ENCODE assay signal across 1 cellular context in genomic region chr17:48547839-48548686, GRCh38.
TF ChIP-seq lines count a peak whose summit lies in the region.

No MANE protein-coding gene starts in this region.

TF ChIP-seq in K562, 482 proteins besides CTCF, POLR2A, EP300 and RAD21 (continued from another document and continues in another):
- peak; percentile 59 for TF ChIP-seq TBP (optimal IDR thresholded peaks at IDR 0.05; ENCODE audit: low read depth, low read length)
- TF ChIP-seq, protein P1, sequence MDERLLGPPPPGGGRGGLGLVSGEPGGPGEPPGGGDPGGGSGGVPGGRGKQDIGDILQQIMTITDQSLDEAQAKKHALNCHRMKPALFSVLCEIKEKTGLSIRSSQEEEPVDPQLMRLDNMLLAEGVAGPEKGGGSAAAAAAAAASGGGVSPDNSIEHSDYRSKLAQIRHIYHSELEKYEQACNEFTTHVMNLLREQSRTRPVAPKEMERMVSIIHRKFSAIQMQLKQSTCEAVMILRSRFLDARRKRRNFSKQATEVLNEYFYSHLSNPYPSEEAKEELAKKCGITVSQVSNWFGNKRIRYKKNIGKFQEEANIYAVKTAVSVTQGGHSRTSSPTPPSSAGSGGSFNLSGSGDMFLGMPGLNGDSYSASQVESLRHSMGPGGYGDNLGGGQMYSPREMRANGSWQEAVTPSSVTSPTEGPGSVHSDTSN (CRISPR knock-in tag; IDR thresholded peaks at IDR 0.05; ENCODE audit: low read depth), result no peak
- TF ChIP-seq, protein P1 (tag; conservative IDR thresholded peaks at IDR 0.05; ENCODE audit: low read depth), result peak; percentile 95
- no peak for TF ChIP-seq FOXJ2 (tag; IDR thresholded peaks at IDR 0.05)
- no peak for TF ChIP-seq NCOA2 (IDR thresholded peaks at IDR 0.05; ENCODE audit: partially characterized antibody in 2 of 2)
- 0 out of 2 replicates have a peak, but pooled peaks have one; percentile 38 for TF ChIP-seq HLTF (IDR thresholded peaks at IDR 0.05)
- TF ChIP-seq TAF9B (IDR thresholded peaks at IDR 0.05; ENCODE audit: partially characterized antibody), result peak; percentile 39
- no peak for TF ChIP-seq BCOR (IDR thresholded peaks at IDR 0.05)
- TF ChIP-seq NR2C2 (CRISPR knock-in tag; IDR thresholded peaks at IDR 0.05), result no peak
- TF ChIP-seq NR2C2 (tag; IDR thresholded peaks at IDR 0.05), result peak; percentile 64
- TF ChIP-seq, protein P2, sequence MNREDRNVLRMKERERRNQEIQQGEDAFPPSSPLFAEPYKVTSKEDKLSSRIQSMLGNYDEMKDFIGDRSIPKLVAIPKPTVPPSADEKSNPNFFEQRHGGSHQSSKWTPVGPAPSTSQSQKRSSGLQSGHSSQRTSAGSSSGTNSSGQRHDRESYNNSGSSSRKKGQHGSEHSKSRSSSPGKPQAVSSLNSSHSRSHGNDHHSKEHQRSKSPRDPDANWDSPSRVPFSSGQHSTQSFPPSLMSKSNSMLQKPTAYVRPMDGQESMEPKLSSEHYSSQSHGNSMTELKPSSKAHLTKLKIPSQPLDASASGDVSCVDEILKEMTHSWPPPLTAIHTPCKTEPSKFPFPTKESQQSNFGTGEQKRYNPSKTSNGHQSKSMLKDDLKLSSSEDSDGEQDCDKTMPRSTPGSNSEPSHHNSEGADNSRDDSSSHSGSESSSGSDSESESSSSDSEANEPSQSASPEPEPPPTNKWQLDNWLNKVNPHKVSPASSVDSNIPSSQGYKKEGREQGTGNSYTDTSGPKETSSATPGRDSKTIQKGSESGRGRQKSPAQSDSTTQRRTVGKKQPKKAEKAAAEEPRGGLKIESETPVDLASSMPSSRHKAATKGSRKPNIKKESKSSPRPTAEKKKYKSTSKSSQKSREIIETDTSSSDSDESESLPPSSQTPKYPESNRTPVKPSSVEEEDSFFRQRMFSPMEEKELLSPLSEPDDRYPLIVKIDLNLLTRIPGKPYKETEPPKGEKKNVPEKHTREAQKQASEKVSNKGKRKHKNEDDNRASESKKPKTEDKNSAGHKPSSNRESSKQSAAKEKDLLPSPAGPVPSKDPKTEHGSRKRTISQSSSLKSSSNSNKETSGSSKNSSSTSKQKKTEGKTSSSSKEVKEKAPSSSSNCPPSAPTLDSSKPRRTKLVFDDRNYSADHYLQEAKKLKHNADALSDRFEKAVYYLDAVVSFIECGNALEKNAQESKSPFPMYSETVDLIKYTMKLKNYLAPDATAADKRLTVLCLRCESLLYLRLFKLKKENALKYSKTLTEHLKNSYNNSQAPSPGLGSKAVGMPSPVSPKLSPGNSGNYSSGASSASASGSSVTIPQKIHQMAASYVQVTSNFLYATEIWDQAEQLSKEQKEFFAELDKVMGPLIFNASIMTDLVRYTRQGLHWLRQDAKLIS (CRISPR knock-in tag; IDR thresholded peaks at IDR 0.05), result no peak
- TF ChIP-seq ZNF699 (CRISPR knock-in tag; IDR thresholded peaks at IDR 0.05; ENCODE audit: insufficient replicate concordance), result no peak
- TF ChIP-seq TRIM24 (IDR thresholded peaks at IDR 0.05), result 0 out of 4 replicates have a peak, but pooled peaks of 1 of the 2 experiments have one; percentile 32
- no peak for TF ChIP-seq CHCHD3 (CRISPR knock-in tag; IDR thresholded peaks at IDR 0.05)
- TF ChIP-seq MYC (IDR thresholded peaks at IDR 0.05; ENCODE audit: low read depth, low read length), result no peak
- TF ChIP-seq MYC (CRISPR knock-in tag; IDR thresholded peaks at IDR 0.05; ENCODE audit: borderline replicate concordance, low read depth), result no peak
- TF ChIP-seq TRIM28 (IDR thresholded peaks at IDR 0.05), result no peak
- no peak for TF ChIP-seq ARID3A (IDR thresholded peaks at IDR 0.05; ENCODE audit: borderline replicate concordance, low read depth, low read length)
- TF ChIP-seq ZNF224 (CRISPR knock-in tag; IDR thresholded peaks at IDR 0.05), result no peak
- peak; percentile 15; the same call in 1 of the 2 replicates for TF ChIP-seq ILF3 (IDR thresholded peaks at IDR 0.05; ENCODE audit: borderline replicate concordance)
- TF ChIP-seq ZNF212 (CRISPR knock-in tag; IDR thresholded peaks at IDR 0.05), result 0 out of 2 replicates have a peak, but pooled peaks have one; percentile 19
- TF ChIP-seq POLR2B (IDR thresholded peaks at IDR 0.05; ENCODE audit: low read depth, partially characterized antibody), result peak; percentile 44
- no peak for TF ChIP-seq ZNF740 (CRISPR knock-in tag; IDR thresholded peaks at IDR 0.05)
- peak in 1 of 2 experiments; percentile 86; a peak in 2 of 4 replicates for TF ChIP-seq ZNF740 (tag; IDR thresholded peaks at IDR 0.05)
- peak; percentile 99 for TF ChIP-seq RAD51 (IDR thresholded peaks at IDR 0.05; ENCODE audit: borderline replicate concordance, low read depth)
- TF ChIP-seq NFRKB (IDR thresholded peaks at IDR 0.05; ENCODE audit: low read depth), result peak; percentile 88
- no peak for TF ChIP-seq SRF (CRISPR knock-in tag; IDR thresholded peaks at IDR 0.05)
- TF ChIP-seq YBX1 (IDR thresholded peaks at IDR 0.05), result no peak
- no peak for TF ChIP-seq FOXA3 (CRISPR knock-in tag; conservative IDR thresholded peaks at IDR 0.05 in 1 of 2, IDR thresholded peaks at IDR 0.05 in 1 of 2)
- no peak for TF ChIP-seq E2F1 (CRISPR knock-in tag; IDR thresholded peaks at IDR 0.05)
- TF ChIP-seq BHLHE40 (IDR thresholded peaks at IDR 0.05; ENCODE audit: low read length), result peak; percentile 65
- peak; percentile 87 for TF ChIP-seq USF2 (CRISPR knock-in tag; IDR thresholded peaks at IDR 0.05)
- no peak for TF ChIP-seq ZNF668 (CRISPR knock-in tag; IDR thresholded peaks at IDR 0.05)
- TF ChIP-seq MXI1 (IDR thresholded peaks at IDR 0.05; ENCODE audit: low read depth, low read length), result no peak
- no peak for TF ChIP-seq ZNF41 (CRISPR knock-in tag; conservative IDR thresholded peaks at IDR 0.05)
- TF ChIP-seq, protein P3, sequence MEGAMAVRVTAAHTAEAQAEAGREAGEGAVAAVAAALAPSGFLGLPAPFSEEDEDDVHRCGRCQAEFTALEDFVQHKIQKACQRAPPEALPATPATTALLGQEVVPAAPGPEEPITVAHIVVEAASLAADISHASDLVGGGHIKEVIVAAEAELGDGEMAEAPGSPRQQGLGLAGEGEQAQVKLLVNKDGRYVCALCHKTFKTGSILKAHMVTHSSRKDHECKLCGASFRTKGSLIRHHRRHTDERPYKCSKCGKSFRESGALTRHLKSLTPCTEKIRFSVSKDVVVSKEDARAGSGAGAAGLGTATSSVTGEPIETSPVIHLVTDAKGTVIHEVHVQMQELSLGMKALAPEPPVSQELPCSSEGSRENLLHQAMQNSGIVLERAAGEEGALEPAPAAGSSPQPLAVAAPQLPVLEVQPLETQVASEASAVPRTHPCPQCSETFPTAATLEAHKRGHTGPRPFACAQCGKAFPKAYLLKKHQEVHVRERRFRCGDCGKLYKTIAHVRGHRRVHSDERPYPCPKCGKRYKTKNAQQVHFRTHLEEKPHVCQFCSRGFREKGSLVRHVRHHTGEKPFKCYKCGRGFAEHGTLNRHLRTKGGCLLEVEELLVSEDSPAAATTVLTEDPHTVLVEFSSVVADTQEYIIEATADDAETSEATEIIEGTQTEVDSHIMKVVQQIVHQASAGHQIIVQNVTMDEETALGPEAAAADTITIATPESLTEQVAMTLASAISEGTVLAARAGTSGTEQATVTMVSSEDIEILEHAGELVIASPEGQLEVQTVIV (CRISPR knock-in tag; IDR thresholded peaks at IDR 0.05; ENCODE audit: borderline replicate concordance), result no peak
- TF ChIP-seq BMI1 (IDR thresholded peaks at IDR 0.05; ENCODE audit: low read length), result no peak
- 0 out of 2 replicates have a peak, but pooled peaks have one; percentile 49 for TF ChIP-seq SMAD4 (CRISPR knock-in tag; conservative IDR thresholded peaks at IDR 0.05)
- TF ChIP-seq, protein P4, sequence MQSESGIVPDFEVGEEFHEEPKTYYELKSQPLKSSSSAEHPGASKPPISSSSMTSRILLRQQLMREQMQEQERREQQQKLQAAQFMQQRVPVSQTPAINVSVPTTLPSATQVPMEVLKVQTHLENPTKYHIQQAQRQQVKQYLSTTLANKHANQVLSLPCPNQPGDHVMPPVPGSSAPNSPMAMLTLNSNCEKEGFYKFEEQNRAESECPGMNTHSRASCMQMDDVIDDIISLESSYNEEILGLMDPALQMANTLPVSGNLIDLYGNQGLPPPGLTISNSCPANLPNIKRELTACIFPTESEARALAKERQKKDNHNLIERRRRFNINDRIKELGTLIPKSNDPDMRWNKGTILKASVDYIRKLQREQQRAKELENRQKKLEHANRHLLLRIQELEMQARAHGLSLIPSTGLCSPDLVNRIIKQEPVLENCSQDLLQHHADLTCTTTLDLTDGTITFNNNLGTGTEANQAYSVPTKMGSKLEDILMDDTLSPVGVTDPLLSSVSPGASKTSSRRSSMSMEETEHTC (IDR thresholded peaks at IDR 0.05), result peak; percentile 33; the same call in 1 of the 2 replicates
- no peak for TF ChIP-seq DMBX1 (CRISPR knock-in tag; IDR thresholded peaks at IDR 0.05; ENCODE audit: borderline replicate concordance)
- peak in 1 of 2 experiments; percentile 61; a peak in 1 of 4 replicates for TF ChIP-seq RCOR1 (IDR thresholded peaks at IDR 0.05; ENCODE audit: borderline replicate concordance in 1 of 2, low read depth in 2 of 2, low read length in 2 of 2)
- TF ChIP-seq KAT7 (CRISPR knock-in tag; IDR thresholded peaks at IDR 0.05; ENCODE audit: borderline replicate concordance), result no peak
- TF ChIP-seq ZNF263 (CRISPR knock-in tag; IDR thresholded peaks at IDR 0.05; ENCODE audit: borderline replicate concordance), result no peak
- no peak for TF ChIP-seq RUNX1 (IDR thresholded peaks at IDR 0.05; ENCODE audit: low read depth)
- peak; percentile 77 for TF ChIP-seq ZNF384 (IDR thresholded peaks at IDR 0.05; ENCODE audit: low read depth, low read length)
- no peak for TF ChIP-seq SRSF1 (IDR thresholded peaks at IDR 0.05; ENCODE audit: low read depth, low read length)
- no peak for TF ChIP-seq U2AF1 (optimal IDR thresholded peaks at IDR 0.05; ENCODE audit: low read depth, low read length)
- peak; percentile 56 for TF ChIP-seq ELF1 (tag; IDR thresholded peaks at IDR 0.05)
- no peak for TF ChIP-seq ZBTB17 (CRISPR knock-in tag; IDR thresholded peaks at IDR 0.05)
- TF ChIP-seq CBFA2T3 (IDR thresholded peaks at IDR 0.05), result peak; percentile 56
- TF ChIP-seq ZEB2 (IDR thresholded peaks at IDR 0.05), result no peak
- TF ChIP-seq HMG20A (CRISPR knock-in tag; conservative IDR thresholded peaks at IDR 0.05), result no peak
- peak; percentile 32 for TF ChIP-seq TAL1 (IDR thresholded peaks at IDR 0.05)
- TF ChIP-seq KDM5B (IDR thresholded peaks at IDR 0.05; ENCODE audit: insufficient replicate concordance, low read depth, low read length), result no peak
- TF ChIP-seq KDM1A (IDR thresholded peaks at IDR 0.05), result peak; percentile 70 to 74
- TF ChIP-seq ATF3 (IDR thresholded peaks at IDR 0.05), result no peak
- TF ChIP-seq ATF3 (CRISPR knock-in tag; conservative IDR thresholded peaks at IDR 0.05), result peak; percentile 51; the same call in 1 of the 2 replicates
- TF ChIP-seq ARID1B (IDR thresholded peaks at IDR 0.05), result peak; percentile 76
- TF ChIP-seq SMARCE1 (IDR thresholded peaks at IDR 0.05), result peak; percentile 60
- TF ChIP-seq HDAC1 (IDR thresholded peaks at IDR 0.05), result peak in 1 of 2 experiments; percentile 67; a peak in 2 of 4 replicates
- no peak; the same call in 1 of the 2 replicates for TF ChIP-seq MTA2 (IDR thresholded peaks at IDR 0.05; ENCODE audit: low read depth)
- no peak for TF ChIP-seq RBM25 (IDR thresholded peaks at IDR 0.05; ENCODE audit: low read depth, low read length, severe bottlenecking)
